27 cellular contexts compared by ENCODE assay signal in genomic region chr6:153476243-153476642, GRCh38.
"Had no signal": no experiment of that assay in that cellular context is flagged by ENCODE, and none has a peak within 500 bp of the region (broad histone marks: within the 10 kb centered on the region; RNA-seq: fewer than 3 reads in every experiment).

No MANE protein-coding gene starts in this region.

- H3K27ac ChIP-seq: ascending aorta, body of pancreas, SK-N-MC had no signal

- FAIRE-seq: bronchial epithelial cell, TTC549 had no signal

- H3K36me3 ChIP-seq: ascending aorta had no signal

- ATAC-seq: activated naive CD4-positive, alpha-beta T cell treated with anti-CD3 and anti-CD28 coated beads, Interleukin-2, amount 50 U/mL, for 72 hours; activated naive CD8-positive, alpha-beta T cell treated with anti-CD3 and anti-CD28 coated beads, Interleukin-2, amount 50 U/mL, for 24 hours; activated T-cell treated with anti-CD3 and anti-CD28 coated beads, Interleukin-2, amount 50 U/mL, for 4 hours; body of pancreas; T-cell had no signal

- DNase-seq: activated B cell treated with CpG ODN at 0.5 μM for 24 hours; activated CD4-positive, alpha-beta memory T cell treated with anti-CD3 and anti-CD28 coated beads for 36 hours; activated CD4-positive, alpha-beta T cell treated with anti-CD3 and anti-CD28 coated beads for 1 hour; activated CD4-positive, alpha-beta T cell treated with anti-CD3 and anti-CD28 coated beads, Interleukin-2, amount 10 ng/mL, durations not matched to agents 24 days and 14 days; activated CD8-positive, alpha-beta memory T cell treated with anti-CD3 and anti-CD28 coated beads for 24 hours; activated effector memory CD4-positive, alpha-beta T cell treated with anti-CD3 and anti-CD28 coated beads, Interleukin-2, amount 50 U/mL, for 16 hours; activated naive CD4-positive, alpha-beta T cell treated with Interleukin-2 at 50 U/mL for 16 hours; activated naive CD8-positive, alpha-beta T cell treated with anti-CD3 and anti-CD28 coated beads, Interleukin-2, amount 50 U/mL, for 24 hours; activated T-cell treated with anti-CD3 and anti-CD28 coated beads, Interleukin-2, amount 50 U/mL, for 4 hours; amniotic stem cell; body of pancreas; central memory CD4-positive, alpha-beta T cell; NCI-H1092; NCI-H1417; NCI-H1694; NCI-H2029; NCI-H510A treated with DMSO at 0.1 percent for 48 hours; NCI-H774; SIG-M5; T-cell; T-helper 2 cell; T1000 had no signal

- H3K4me1 ChIP-seq: ascending aorta, body of pancreas had no signal

- H3K27me3 ChIP-seq: ascending aorta, body of pancreas had no signal

- H3K4me3 ChIP-seq: ascending aorta, body of pancreas, SK-N-MC had no signal

- H3K9me3 ChIP-seq: ascending aorta, body of pancreas had no signal
